Comparison of ENCODE assay signal across 9 cellular contexts in the genomic region with DNA sequence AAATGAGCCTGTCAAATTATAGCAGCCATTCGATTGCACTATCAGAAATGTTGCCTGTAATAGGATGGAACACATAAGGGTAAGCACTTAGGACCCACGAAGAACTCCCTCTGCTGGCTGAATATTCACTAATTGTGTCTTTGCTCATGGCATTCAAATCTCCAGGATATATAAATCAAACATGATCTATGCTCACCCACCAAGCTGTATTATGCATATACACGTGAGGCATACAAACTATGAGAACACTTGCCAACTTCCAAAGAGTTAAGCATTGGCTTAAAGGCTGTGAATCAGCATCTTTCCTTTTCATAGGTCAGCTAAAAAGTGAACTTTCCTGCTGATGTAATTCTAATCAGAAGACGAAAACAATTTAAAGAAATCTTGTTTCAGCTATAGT. TPM values are rescaled to one million over a fixed set of nuclear protein-coding genes. Genes with fewer than 3 reads are reported as not detected.
A peak's percentile ranks its signal among the peaks of the same experiment; 100 is the strongest.
DNase-seq lines count a peak whose midpoint lies in the region; ATAC-seq and TF ChIP-seq lines count a peak whose summit lies in the region.
"Had no signal": no experiment of that assay in that cellular context is flagged by ENCODE, and none has a peak within 500 bp of the region (broad histone marks: within the 10 kb centered on the region; RNA-seq: fewer than 3 reads in every experiment).

No MANE protein-coding gene starts in this region.

- no peaks in the 10 kb centered on the region for H3K36me3 ChIP-seq in upper lobe of left lung
- no peaks in the 10 kb centered on the region for H3K36me3 ChIP-seq in Peyer's patch

- H3K4me1 ChIP-seq in upper lobe of left lung (no peaks in the 10 kb centered on the region), Peyer's patch (no peaks in the 10 kb centered on the region)

- no peaks in the 10 kb centered on the region for H3K36me3 Mint-ChIP-seq in osteocyte (ENCODE audit: unreplicated experiment)

- H3K4me3 ChIP-seq in dorsolateral prefrontal cortex (no peak overlapping the region), upper lobe of left lung (no peak overlapping the region), Peyer's patch (no peak overlapping the region)
- H3K4me3 ChIP-seq: skin epidermis had no signal

- H3K27me3 ChIP-seq in dorsolateral prefrontal cortex (no peaks in the 10 kb centered on the region), upper lobe of left lung (no peaks in the 10 kb centered on the region), Peyer's patch (no peaks in the 10 kb centered on the region)

- ATAC-seq in GM21515 (IDR thresholded peaks at IDR 0.05; ENCODE audit: unreplicated experiment), result no peak
- ATAC-seq in upper lobe of left lung (ENCODE audit: low FRiP score in 2 of 2), result no peak

- intact Hi-C loops in dorsolateral prefrontal cortex (cut with DNase I), result loop anchor here in 1 of 2 donors (2.0 kb wide), 1 partner anchor 74 kb away; no protein-coding TSS in a partner anchor

- no peak for TF ChIP-seq EP300 in upper lobe of left lung (IDR thresholded peaks at IDR 0.05)

- DNase-seq in HPDE6-E6E7 (ENCODE audit: extremely low spot score) (peak; percentile 0), NCI-H460 (ENCODE audit: extremely low read depth, low read depth) (peak; percentile 44), dorsolateral prefrontal cortex (no peak), osteocyte (ENCODE audit: extremely low spot score, unreplicated experiment) (no peak), upper lobe of left lung (no peak), Peyer's patch (no peak)

- H3K9me3 Mint-ChIP-seq in osteocyte (ENCODE audit: unreplicated experiment), result no peaks in the 10 kb centered on the region

- H3K4me1 Mint-ChIP-seq in osteocyte (ENCODE audit: unreplicated experiment), result no peaks in the 10 kb centered on the region

- WGBS in upper lobe of left lung, 2 donors, result 29 to 34% methylated on average over 4 of the region's 4 CpGs

- TF ChIP-seq CTCF in dorsolateral prefrontal cortex (IDR thresholded peaks at IDR 0.05 in 54 of 56, conservative IDR thresholded peaks at IDR 0.05 in 2 of 56; ENCODE audit: low read depth in 1 of 56, partially characterized antibody in 56 of 56), result peak in 55 of 56 donors; percentile 13 to 66 (median 41)
- peak; percentile 48 for TF ChIP-seq CTCF in osteocyte (IDR thresholded peaks at IDR 0.05)
- peak in 1 of 6 experiments; percentile 14 for TF ChIP-seq CTCF in upper lobe of left lung (IDR thresholded peaks at IDR 0.05)
- TF ChIP-seq CTCF in Peyer's patch (IDR thresholded peaks at IDR 0.05), result no peak

- peaks cover 9% of the 10 kb centered on the region for H3K27me3 Mint-ChIP-seq in osteocyte (ENCODE audit: unreplicated experiment)

- H3K27ac ChIP-seq in dorsolateral prefrontal cortex (no peak overlapping the region), upper lobe of left lung (no peak overlapping the region), Peyer's patch (no peak overlapping the region)
- H3K27ac ChIP-seq: skin epidermis had no signal

- TF ChIP-seq POLR2A in upper lobe of left lung (IDR thresholded peaks at IDR 0.05) (no peak), Peyer's patch (IDR thresholded peaks at IDR 0.05) (no peak)

- no peak overlapping the region for H3K4me3 Mint-ChIP-seq in osteocyte (ENCODE audit: unreplicated experiment)

- H3K9me3 ChIP-seq in upper lobe of left lung (no peaks in the 10 kb centered on the region), Peyer's patch (no peaks in the 10 kb centered on the region)

- H3K27ac Mint-ChIP-seq in osteocyte (ENCODE audit: unreplicated experiment), result no peak overlapping the region

RNA-seq across cellular contexts. Expression of gene TMPRSS15, which starts 34.5 kb away (rescaled TPM):
- total RNA-seq in NCI-H460 (2014; rRNA removed; shearing (Covaris generic)), result 0.32 TPM in 2 replicates
- 0.04 TPM in 1 of 2 replicates, not detected in the other for polyA plus RNA-seq in NCI-H460 (2014; cell fraction: nucleus; rRNA removed)
- total RNA-seq in dorsolateral prefrontal cortex, result under 1 TPM in 1 of 120 experiments, not detected in 119; 0.13 TPM
- 0.71 and 1.3 TPM in 2 replicates for total RNA-seq in osteocyte
- not detected for total RNA-seq in upper lobe of left lung
- total RNA-seq in Peyer's patch, result 10 to 100 TPM in 3 of 4 donors, not detected in 1; 18.0 to 70.0 (median 39.9) TPM
- polyA plus RNA-seq: esophagus had no signal

Comparison
In these comparisons a context has a peak if more than half of its experiments do, and no peak if none do; other contexts are left out.
1. DNase-seq: peak in HPDE6-E6E7 (single experiment) and NCI-H460 (single experiment); none in dorsolateral prefrontal cortex (0 of 10), osteocyte (single experiment), upper lobe of left lung (0 of 2) and Peyer's patch (0 of 3).
2. CTCF ChIP-seq: peak in dorsolateral prefrontal cortex (55 of 56) and osteocyte (single experiment); none in Peyer's patch (0 of 6).